ENCODE assay signal across 24 cellular contexts in genomic region chr2:121468936-121469335, GRCh38.
"Had no signal": no experiment of that assay in that cellular context is flagged by ENCODE, and none has a peak within 500 bp of the region (broad histone marks: within the 10 kb centered on the region; RNA-seq: fewer than 3 reads in every experiment).

No MANE protein-coding gene starts in this region.

- ATAC-seq: activated CD4-positive, CD25-positive, alpha-beta regulatory T cell treated with anti-CD3 and anti-CD28 coated beads, Interleukin-2, amount 50 U/mL, for 24 hours; activated CD8-positive, alpha-beta memory T cell treated with anti-CD3 and anti-CD28 coated beads, Interleukin-2, amount 10 ng/mL, durations not matched to agents 7 days and 5 days; activated T-helper 17 cell treated with anti-CD3 and anti-CD28 coated beads, Interleukin-2, amount 50 U/mL, for 72 hours; body of pancreas; Right ventricle myocardium inferior had no signal

- H3K9me3 Mint-ChIP-seq: activated naive CD4-positive, alpha-beta T cell treated with anti-CD3 and anti-CD28 coated beads, Interleukin-2, amount 10 ng/mL, durations not matched to agents 7 days and 5 days; activated T-helper 17 cell treated with anti-CD3 and anti-CD28 coated beads, Interleukin-2, amount 50 U/mL, for 72 hours had no signal

- DNase-seq: activated CD4-positive, alpha-beta T cell treated with anti-CD3 and anti-CD28 coated beads for 48 hours; activated CD4-positive, alpha-beta T cell treated with anti-CD3 and anti-CD28 coated beads, Interleukin-2, amount 50 U/mL, for 48 hours; activated CD8-positive, alpha-beta memory T cell treated with anti-CD3 and anti-CD28 coated beads, Interleukin-2, amount 10 ng/mL, durations not matched to agents 7 days and 5 days; activated gamma-delta T cell; activated naive CD4-positive, alpha-beta T cell treated with anti-CD3 and anti-CD28 coated beads, Interleukin-2, amount 10 ng/mL, durations not matched to agents 7 days and 5 days; activated T-cell treated with anti-CD3 and anti-CD28 coated beads, Interleukin-2, amount 50 U/mL, for 48 hours; amniotic stem cell; body of pancreas; central memory CD4-positive, alpha-beta T cell; IMR-90; KBM-7; NCI-H1048; NCI-H1417; NCI-H1930; NCI-H2171; NCI-H2227 treated with DMSO at 0.1 percent for 48 hours; NCI-H526 treated with DMSO at 0.1 percent for 48 hours; NCI-H82; SK-N-SH; T-helper 1 cell; WERI-Rb-1 had no signal

- H3K27me3 Mint-ChIP-seq: activated CD8-positive, alpha-beta memory T cell treated with anti-CD3 and anti-CD28 coated beads, Interleukin-2, amount 10 ng/mL, durations not matched to agents 7 days and 5 days; activated naive CD4-positive, alpha-beta T cell treated with anti-CD3 and anti-CD28 coated beads, Interleukin-2, amount 10 ng/mL, durations not matched to agents 7 days and 5 days; activated T-helper 17 cell treated with anti-CD3 and anti-CD28 coated beads, Interleukin-2, amount 50 U/mL, for 72 hours had no signal

- H3K4me3 Mint-ChIP-seq: activated CD8-positive, alpha-beta memory T cell treated with anti-CD3 and anti-CD28 coated beads, Interleukin-2, amount 10 ng/mL, durations not matched to agents 7 days and 5 days; activated naive CD4-positive, alpha-beta T cell treated with anti-CD3 and anti-CD28 coated beads, Interleukin-2, amount 10 ng/mL, durations not matched to agents 7 days and 5 days; activated T-helper 17 cell treated with anti-CD3 and anti-CD28 coated beads, Interleukin-2, amount 50 U/mL, for 72 hours had no signal

- H3K27ac Mint-ChIP-seq: activated CD8-positive, alpha-beta memory T cell treated with anti-CD3 and anti-CD28 coated beads, Interleukin-2, amount 10 ng/mL, durations not matched to agents 7 days and 5 days; activated naive CD4-positive, alpha-beta T cell treated with anti-CD3 and anti-CD28 coated beads, Interleukin-2, amount 10 ng/mL, durations not matched to agents 7 days and 5 days; activated T-helper 17 cell treated with anti-CD3 and anti-CD28 coated beads, Interleukin-2, amount 50 U/mL, for 72 hours had no signal
